ENCODE assay signal across 22 cellular contexts in the genomic region with DNA sequence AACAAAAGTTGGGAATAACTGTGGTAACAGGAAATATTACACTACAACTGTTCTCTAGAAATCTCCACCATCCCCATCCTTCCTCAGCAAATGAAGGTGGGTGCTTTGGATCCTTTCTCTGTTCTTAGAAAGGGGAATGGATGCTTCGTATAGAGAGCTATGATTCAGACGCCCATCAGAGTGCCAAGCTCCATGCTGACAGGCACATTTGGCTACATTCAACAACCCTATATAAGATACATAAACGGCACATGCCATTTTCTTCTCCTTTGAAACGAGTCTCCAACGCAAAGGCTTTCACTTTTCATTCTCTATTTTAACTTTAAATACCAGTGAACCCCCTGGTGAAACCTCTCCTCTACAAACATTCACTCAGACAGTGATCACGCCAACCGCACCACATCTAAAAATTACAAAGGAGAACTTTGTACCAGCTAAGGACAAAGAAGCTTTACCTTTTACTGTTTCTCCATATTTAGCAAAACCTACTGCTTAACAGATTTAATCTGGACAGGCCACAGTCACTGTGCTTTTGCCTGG.
DNase-seq lines count a peak whose midpoint lies in the region; ATAC-seq, FAIRE-seq and TF ChIP-seq lines count a peak whose summit lies in the region.
"Had no signal": no experiment of that assay in that cellular context is flagged by ENCODE, and none has a peak within 500 bp of the region (broad histone marks: within the 10 kb centered on the region; RNA-seq: fewer than 3 reads in every experiment).

No MANE protein-coding gene starts in this region.

- H3K9me3 Mint-ChIP-seq in activated naive CD4-positive, alpha-beta T cell treated with anti-CD3 and anti-CD28 coated beads, Interleukin-2, amount 10 ng/mL, durations not matched to agents 7 days and 5 days, result no peaks in the 10 kb centered on the region
- H3K9me3 Mint-ChIP-seq in osteocyte (ENCODE audit: unreplicated experiment), result no peaks in the 10 kb centered on the region
- H3K9me3 Mint-ChIP-seq: stimulated activated memory B cell treated with anti-CD40 and anti-IgM and Interleukin-4, amounts not matched to agents 10 μg/mL and 1 μg/mL and 100 μg/mL, for 72 hours had no signal

- peak overlapping the region; percentile 61 for H3K27ac Mint-ChIP-seq in activated naive CD4-positive, alpha-beta T cell treated with anti-CD3 and anti-CD28 coated beads, Interleukin-2, amount 10 ng/mL, durations not matched to agents 7 days and 5 days
- H3K27ac Mint-ChIP-seq in T-helper 17 cell, result peak overlapping the region; percentile 3
- peak overlapping the region; percentile 7 for H3K27ac Mint-ChIP-seq in osteocyte (ENCODE audit: unreplicated experiment)
- H3K27ac Mint-ChIP-seq: CD14-positive monocyte, progenitor cell of endocrine pancreas had no signal

- DNase-seq in activated naive CD4-positive, alpha-beta T cell treated with anti-CD3 and anti-CD28 coated beads, Interleukin-2, amount 10 ng/mL, durations not matched to agents 7 days and 5 days, result no peak
- no peak for DNase-seq in activated naive CD4-positive, alpha-beta T cell treated with Interleukin-2 at 50 U/mL for 16 hours
- DNase-seq in T-helper 17 cell (no peak), osteocyte (ENCODE audit: extremely low spot score, unreplicated experiment) (no peak), urothelium cell line (ENCODE audit: low spot score) (no peak), RWPE1 (ENCODE audit: low spot score) (no peak)
- peak; percentile 23 for DNase-seq in activated naive CD4-positive, alpha-beta T cell treated with anti-CD3 and anti-CD28 coated beads, Interleukin-2, amount 50 U/mL, for 16 hours
- DNase-seq: adrenal gland; brain microvascular endothelial cell; effector CD4-positive, alpha-beta T cell; H7; head of caudate nucleus; NCI-H510A treated with DMSO at 0.1 percent for 48 hours; PC-3; SHP77; SW 1271 had no signal

- no peaks in the 10 kb centered on the region for H3K27me3 Mint-ChIP-seq in activated naive CD4-positive, alpha-beta T cell treated with anti-CD3 and anti-CD28 coated beads, Interleukin-2, amount 10 ng/mL, durations not matched to agents 7 days and 5 days
- H3K27me3 Mint-ChIP-seq in T-helper 17 cell (no peaks in the 10 kb centered on the region), osteocyte (ENCODE audit: unreplicated experiment) (no peaks in the 10 kb centered on the region)
- H3K27me3 Mint-ChIP-seq: progenitor cell of endocrine pancreas; stimulated activated memory B cell treated with anti-CD40 and anti-IgM and Interleukin-4, amounts not matched to agents 10 μg/mL and 1 μg/mL and 100 μg/mL, for 72 hours had no signal

- H3K4me1 Mint-ChIP-seq in activated naive CD4-positive, alpha-beta T cell treated with anti-CD3 and anti-CD28 coated beads, Interleukin-2, amount 10 ng/mL, durations not matched to agents 7 days and 5 days, result peaks cover 45% of the 10 kb centered on the region
- H3K4me1 Mint-ChIP-seq in T-helper 17 cell, result peaks cover 42% of the 10 kb centered on the region
- H3K4me1 Mint-ChIP-seq in osteocyte (ENCODE audit: unreplicated experiment), result peaks cover 24% of the 10 kb centered on the region
- H3K4me1 Mint-ChIP-seq: CD14-positive monocyte had no signal

- CTCF ChIA-PET in activated naive CD4-positive, alpha-beta T cell treated with anti-CD3 and anti-CD28 coated beads, Interleukin-2, amount 10 ng/mL, durations not matched to agents 7 days and 5 days (lab: Charles Lee), result interaction anchor here (0.6 to 1.3 kb wide), 5 partner anchors 15 to 174 kb away, joined by 3 to 6 read pairs (median 4); no protein-coding TSS in a partner anchor
- CTCF ChIA-PET in RWPE1 (lab: Yijun Ruan, JAX), result no interaction called here

- no peak for FAIRE-seq in urothelium cell line (lab: Jason Lieb, UNC)
- FAIRE-seq: D721Med, GM12892 had no signal

- no peak for TF ChIP-seq CTCF in osteocyte (IDR thresholded peaks at IDR 0.05)
- no peak for TF ChIP-seq CTCF in RWPE1 (conservative IDR thresholded peaks at IDR 0.05; ENCODE audit: low read depth)

- H3K4me3 Mint-ChIP-seq in activated naive CD4-positive, alpha-beta T cell treated with anti-CD3 and anti-CD28 coated beads, Interleukin-2, amount 10 ng/mL, durations not matched to agents 7 days and 5 days, result no peak overlapping the region
- H3K4me3 Mint-ChIP-seq in T-helper 17 cell, result no peak overlapping the region
- H3K4me3 Mint-ChIP-seq in osteocyte (ENCODE audit: unreplicated experiment), result no peak overlapping the region
- H3K4me3 Mint-ChIP-seq: stimulated activated memory B cell treated with anti-CD40 and anti-IgM and Interleukin-4, amounts not matched to agents 10 μg/mL and 1 μg/mL and 100 μg/mL, for 72 hours had no signal

- no peaks in the 10 kb centered on the region for H3K9me3 ChIP-seq in T-helper 17 cell (ENCODE audit: control insufficient read depth, low read length, poor library complexity, severe bottlenecking)
- H3K9me3 ChIP-seq: adrenal gland, thoracic aorta had no signal

- H3K36me3 Mint-ChIP-seq in activated naive CD4-positive, alpha-beta T cell treated with anti-CD3 and anti-CD28 coated beads, Interleukin-2, amount 10 ng/mL, durations not matched to agents 7 days and 5 days, result peaks cover 4% of the 10 kb centered on the region
- H3K36me3 Mint-ChIP-seq in T-helper 17 cell (ENCODE audit: low read depth), result peaks cover 8% of the 10 kb centered on the region
- H3K36me3 Mint-ChIP-seq in osteocyte (ENCODE audit: unreplicated experiment), result peaks cover 16% of the 10 kb centered on the region
- H3K36me3 Mint-ChIP-seq: CD14-positive monocyte had no signal

- no peak overlapping the region for H3K27ac ChIP-seq in RWPE1
- H3K27ac ChIP-seq: adrenal gland, brain microvascular endothelial cell, thoracic aorta had no signal

- no peak for ATAC-seq in T-helper 17 cell
- ATAC-seq: PC-3; stimulated activated memory B cell treated with anti-CD40 and anti-IgM and Interleukin-4, amounts not matched to agents 10 μg/mL and 1 μg/mL and 100 μg/mL, for 72 hours had no signal

- POLR2A ChIA-PET in RWPE1 (lab: Yijun Ruan, JAX; ENCODE audit: low non-redundant PET), result interaction anchor here (0.6 kb wide), 1 partner anchor 9 kb away, joined by 3 read pairs; no protein-coding TSS in a partner anchor

Comparison
In these comparisons a context has a peak if more than half of its experiments do, and no peak if none do; other contexts are left out.
1. H3K27ac Mint-ChIP-seq: peak in every context shown above with its lines; median percentile 61 in activated naive CD4-positive, alpha-beta T cell treated with anti-CD3 and anti-CD28 coated beads, Interleukin-2, amount 10 ng/mL, durations not matched to agents 7 days and 5 days; 7 in osteocyte; 3 in T-helper 17 cell.